ENCODE assay signal across 19 cellular contexts in genomic region chr5:56858777-56859442, GRCh38. TPM values are rescaled to one million over a fixed set of nuclear protein-coding genes. Genes with fewer than 3 reads are reported as not detected.
DNase-seq lines count a peak whose midpoint lies in the region; ATAC-seq lines count a peak whose summit lies in the region.
"Had no signal": no experiment of that assay in that cellular context is flagged by ENCODE, and none has a peak within 500 bp of the region (broad histone marks: within the 10 kb centered on the region; RNA-seq: fewer than 3 reads in every experiment).

No MANE protein-coding gene starts in this region.

- no peak overlapping the region for H3K4me3 Mint-ChIP-seq in CD8-positive, alpha-beta memory T cell
- no peak overlapping the region for H3K4me3 Mint-ChIP-seq in central memory CD8-positive, alpha-beta T cell
- no peak overlapping the region for H3K4me3 Mint-ChIP-seq in memory B cell
- no peak overlapping the region for H3K4me3 Mint-ChIP-seq in activated CD4-positive, alpha-beta memory T cell treated with anti-CD3 and anti-CD28 coated beads, Interleukin-2, amount 10 ng/mL, durations not matched to agents 7 days and 5 days

- no peak overlapping the region for H3K4me2 ChIP-seq in BLaER1

- peaks cover 40 to 62% (median 58%) of the 10 kb centered on the region in 3 donors for H3K4me1 Mint-ChIP-seq in CD8-positive, alpha-beta memory T cell
- H3K4me1 Mint-ChIP-seq in central memory CD8-positive, alpha-beta T cell: peaks cover 28% of the 10 kb centered on the region
- peaks cover 22% of the 10 kb centered on the region for H3K4me1 Mint-ChIP-seq in memory B cell
- peaks cover 18% of the 10 kb centered on the region for H3K4me1 Mint-ChIP-seq in activated CD4-positive, alpha-beta memory T cell treated with anti-CD3 and anti-CD28 coated beads, Interleukin-2, amount 10 ng/mL, durations not matched to agents 7 days and 5 days

- no peaks in the 10 kb centered on the region for H3K27me3 ChIP-seq in BLaER1
- no peaks in the 10 kb centered on the region for H3K27me3 ChIP-seq in CD8-positive, alpha-beta memory T cell (ENCODE audit: insufficient read depth, low read length, poor library complexity, severe bottlenecking)
- H3K27me3 ChIP-seq: Peyer's patch, SJSA1 had no signal

- H3K9me3 Mint-ChIP-seq in CD8-positive, alpha-beta memory T cell: no peaks in the 10 kb centered on the region
- H3K9me3 Mint-ChIP-seq in central memory CD8-positive, alpha-beta T cell: no peaks in the 10 kb centered on the region
- no peaks in the 10 kb centered on the region for H3K9me3 Mint-ChIP-seq in memory B cell
- H3K9me3 Mint-ChIP-seq in activated CD4-positive, alpha-beta memory T cell treated with anti-CD3 and anti-CD28 coated beads, Interleukin-2, amount 10 ng/mL, durations not matched to agents 7 days and 5 days: no peaks in the 10 kb centered on the region

- peaks cover 100% of the 10 kb centered on the region for H4K20me1 ChIP-seq in BLaER1

- no peak overlapping the region for H3K4me3 ChIP-seq in BLaER1
- no peak overlapping the region for H3K4me3 ChIP-seq in CD8-positive, alpha-beta memory T cell (ENCODE audit: low read length)
- H3K4me3 ChIP-seq: HAP-1, Peyer's patch, SJSA1 had no signal

- peaks cover 76% of the 10 kb centered on the region for H3K36me3 ChIP-seq in BLaER1
- H3K36me3 ChIP-seq in CD8-positive, alpha-beta memory T cell (ENCODE audit: insufficient read depth, low read length): peaks cover 10% of the 10 kb centered on the region
- H3K36me3 ChIP-seq: HAP-1 had no signal

- H3K9me3 ChIP-seq in BLaER1: no peaks in the 10 kb centered on the region
- H3K9me3 ChIP-seq in CD8-positive, alpha-beta memory T cell (ENCODE audit: low read length): no peaks in the 10 kb centered on the region
- H3K9me3 ChIP-seq: HAP-1, Peyer's patch, SJSA1 had no signal

- peaks cover 0 to 55% (median 12%) of the 10 kb centered on the region in 3 donors for H3K36me3 Mint-ChIP-seq in CD8-positive, alpha-beta memory T cell
- peaks cover 26% of the 10 kb centered on the region for H3K36me3 Mint-ChIP-seq in central memory CD8-positive, alpha-beta T cell (ENCODE audit: insufficient read depth)
- peaks cover 20% of the 10 kb centered on the region for H3K36me3 Mint-ChIP-seq in memory B cell
- H3K36me3 Mint-ChIP-seq in activated CD4-positive, alpha-beta memory T cell treated with anti-CD3 and anti-CD28 coated beads, Interleukin-2, amount 10 ng/mL, durations not matched to agents 7 days and 5 days (ENCODE audit: low read depth): peaks cover 56% of the 10 kb centered on the region

- peak overlapping the region in 5 of 8 donors; percentile 13 to 76 (median 63) for H3K27ac Mint-ChIP-seq in CD8-positive, alpha-beta memory T cell
- peak overlapping the region; percentile 10 for H3K27ac Mint-ChIP-seq in central memory CD8-positive, alpha-beta T cell (ENCODE audit: low read depth)
- H3K27ac Mint-ChIP-seq in memory B cell: peak overlapping the region; percentile 9
- no peak overlapping the region for H3K27ac Mint-ChIP-seq in activated CD4-positive, alpha-beta memory T cell treated with anti-CD3 and anti-CD28 coated beads, Interleukin-2, amount 10 ng/mL, durations not matched to agents 7 days and 5 days

- CTCF ChIA-PET in CD8-positive, alpha-beta memory T cell (lab: Charles Lee): interaction anchor here (1.3 kb wide), 1 partner anchor 588 kb away, joined by 3 read pairs; no protein-coding TSS in a partner anchor
- CTCF ChIA-PET in activated CD4-positive, alpha-beta memory T cell treated with anti-CD3 and anti-CD28 coated beads, Interleukin-2, amount 10 ng/mL, durations not matched to agents 7 days and 5 days (lab: Charles Lee): interaction anchor here (0.5 to 1.7 kb wide), 2 partner anchors 45 to 588 kb away, joined by 3 to 4 read pairs; no protein-coding TSS in a partner anchor

- no peak for ATAC-seq in central memory CD8-positive, alpha-beta T cell (replicated peaks; ENCODE audit: extremely low read depth, poor library complexity, severe bottlenecking)
- ATAC-seq in memory B cell (ENCODE audit: low read depth) (no peak), HG03460 (IDR thresholded peaks at IDR 0.05; ENCODE audit: unreplicated experiment) (no peak)

- H3K27me3 Mint-ChIP-seq in CD8-positive, alpha-beta memory T cell: no peaks in the 10 kb centered on the region
- H3K27me3 Mint-ChIP-seq in central memory CD8-positive, alpha-beta T cell: no peaks in the 10 kb centered on the region
- H3K27me3 Mint-ChIP-seq in memory B cell: no peaks in the 10 kb centered on the region
- no peaks in the 10 kb centered on the region for H3K27me3 Mint-ChIP-seq in activated CD4-positive, alpha-beta memory T cell treated with anti-CD3 and anti-CD28 coated beads, Interleukin-2, amount 10 ng/mL, durations not matched to agents 7 days and 5 days

- 0 out of 2 replicates have a peak overlapping the region, but pooled peaks have one; percentile 4 for H3K9ac ChIP-seq in BLaER1

- H3K27ac ChIP-seq in BLaER1: no peak overlapping the region
- no peak overlapping the region for H3K27ac ChIP-seq in CD8-positive, alpha-beta memory T cell (ENCODE audit: low read depth, low read length)
- H3K27ac ChIP-seq: HL-60, SJSA1 had no signal

- POLR2A ChIA-PET in CD8-positive, alpha-beta memory T cell (lab: Charles Lee): no interaction called here
- POLR2A ChIA-PET in activated CD4-positive, alpha-beta memory T cell treated with anti-CD3 and anti-CD28 coated beads, Interleukin-2, amount 10 ng/mL, durations not matched to agents 7 days and 5 days (lab: Charles Lee): no interaction called here

- peaks cover 29% of the 10 kb centered on the region for H3K4me1 ChIP-seq in BLaER1
- peaks cover 18% of the 10 kb centered on the region for H3K4me1 ChIP-seq in CD8-positive, alpha-beta memory T cell (ENCODE audit: insufficient read depth, low read length)

- DNase-seq in CD8-positive, alpha-beta memory T cell: no peak
- DNase-seq in central memory CD8-positive, alpha-beta T cell (ENCODE audit: low spot score in 2 of 2): no peak
- DNase-seq in memory B cell (ENCODE audit: low spot score in 2 of 2) (no peak), globus pallidus (ENCODE audit: low spot score) (no peak)
- DNase-seq in activated naive CD4-positive, alpha-beta T cell treated with Interleukin-2 at 50 U/mL for 16 hours: no peak
- DNase-seq in activated CD4-positive, alpha-beta memory T cell treated with anti-CD3 and anti-CD28 coated beads, Interleukin-2, amount 10 ng/mL, durations not matched to agents 7 days and 5 days: no peak
- DNase-seq: C1 segment of cervical spinal cord, COR-L47, IMR-90, NCI-H1048, NCI-H1436, NCI-H1930, NCI-H69, Peyer's patch had no signal

RNA-seq across cellular contexts. Expression of gene MAP3K1, which starts 43.6 kb away (rescaled TPM):
- total RNA-seq in CD8-positive, alpha-beta memory T cell: 10 to 100 TPM; 18.1 to 18.7 TPM
- polyA plus RNA-seq in CD8-positive, alpha-beta memory T cell: 34.6 TPM
- total RNA-seq in activated CD4-positive, alpha-beta memory T cell treated with anti-CD3 and anti-CD28 coated beads, Interleukin-2, amount 10 ng/mL, durations not matched to agents 7 days and 5 days: 10 to 100 TPM; 47.5 to 49.5 TPM

RNA-seq across cellular contexts. Expression of gene SETD9, which starts 50.5 kb away (rescaled TPM):
- total RNA-seq in CD8-positive, alpha-beta memory T cell: 10 to 100 TPM; 13.9 to 15.0 TPM
- polyA plus RNA-seq in CD8-positive, alpha-beta memory T cell: 8.8 TPM
- total RNA-seq in activated CD4-positive, alpha-beta memory T cell treated with anti-CD3 and anti-CD28 coated beads, Interleukin-2, amount 10 ng/mL, durations not matched to agents 7 days and 5 days: 1 to 10 TPM; 4.1 to 4.9 TPM
